ENCODE assay signal across 17 cellular contexts in the genomic region with DNA sequence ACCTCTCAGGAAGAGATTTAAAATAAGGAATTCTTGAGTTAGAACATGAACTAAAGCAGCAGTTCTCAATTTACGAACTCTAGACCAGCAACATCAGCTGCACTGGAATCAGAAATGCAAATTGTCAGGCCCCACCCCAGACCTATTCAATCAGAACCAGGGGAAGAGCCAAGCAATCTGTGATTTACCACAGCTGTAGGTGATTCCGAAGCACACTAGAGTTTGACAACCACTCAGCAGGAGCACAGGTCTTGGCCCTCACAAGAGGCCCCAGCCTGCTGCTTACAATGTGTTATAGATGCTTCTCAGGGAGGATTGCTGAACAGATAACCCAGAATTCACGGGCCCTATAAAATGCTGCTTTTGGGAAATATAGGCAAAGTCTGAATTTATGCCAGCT.
DNase-seq lines count a peak whose midpoint lies in the region; ATAC-seq and TF ChIP-seq lines count a peak whose summit lies in the region.
"Had no signal": no experiment of that assay in that cellular context is flagged by ENCODE, and none has a peak within 500 bp of the region (broad histone marks: within the 10 kb centered on the region; RNA-seq: fewer than 3 reads in every experiment).

No MANE protein-coding gene starts in this region.

- TF ChIP-seq CTCF in mucosa of descending colon (IDR thresholded peaks at IDR 0.05), result no peak

- intact Hi-C loops in mucosa of descending colon (cut with DNase I, micrococcal nuclease), result no loop called here

- peak; percentile 36 for ATAC-seq in GM18861 (IDR thresholded peaks at IDR 0.05; ENCODE audit: unreplicated experiment)
- ATAC-seq in GM21526 (IDR thresholded peaks at IDR 0.05; ENCODE audit: low FRiP score, unreplicated experiment), result peak; percentile 58
- peak; percentile 45 for ATAC-seq in HG03139 (IDR thresholded peaks at IDR 0.05; ENCODE audit: unreplicated experiment)
- peak; percentile 45 for ATAC-seq in mucosa of descending colon
- ATAC-seq: Panc1 had no signal

- H3K9me3 ChIP-seq in mucosa of descending colon, result no peaks in the 10 kb centered on the region
- H3K9me3 ChIP-seq: vagina had no signal

- DNase-seq in mucosa of descending colon, result no peak
- no peak for DNase-seq in NCI-H1694 treated with DMSO at 0.1 percent for 48 hours (lab: John Stamatoyannopoulos, UW)
- no peak for DNase-seq in COLO668 (lab: John Stamatoyannopoulos, UW; ENCODE audit: unreplicated experiment)
- DNase-seq in amygdala (lab: John Stamatoyannopoulos, UW), result no peak
- DNase-seq in activated naive CD4-positive, alpha-beta T cell (lab: John Stamatoyannopoulos, UW), result no peak
- DNase-seq: activated CD4-positive, alpha-beta T cell treated with anti-CD3 and anti-CD28 coated beads for 1 hour; activated T-cell treated with anti-CD3 and anti-CD28 coated beads, Interleukin-2, amount 50 U/mL, for 24 hours; amniotic stem cell; DMS79 treated with DMSO at 0.1 percent for 48 hours; NCI-H1417; NCI-H446; stimulated activated CD4-positive, alpha-beta T cell treated with anti-CD3 and anti-CD28 coated beads, Interleukin-2, amount 100 ng/mL, for 24 hours had no signal

- H3K36me3 ChIP-seq in mucosa of descending colon (ENCODE audit: low read depth), result no peaks in the 10 kb centered on the region
- H3K36me3 ChIP-seq: vagina had no signal

- H3K4me3 ChIP-seq in mucosa of descending colon, result no peak overlapping the region
- H3K4me3 ChIP-seq: vagina had no signal

- no peaks in the 10 kb centered on the region for H3K4me1 ChIP-seq in mucosa of descending colon (ENCODE audit: low read depth)
- H3K4me1 ChIP-seq: vagina had no signal
